In the genomic region with DNA sequence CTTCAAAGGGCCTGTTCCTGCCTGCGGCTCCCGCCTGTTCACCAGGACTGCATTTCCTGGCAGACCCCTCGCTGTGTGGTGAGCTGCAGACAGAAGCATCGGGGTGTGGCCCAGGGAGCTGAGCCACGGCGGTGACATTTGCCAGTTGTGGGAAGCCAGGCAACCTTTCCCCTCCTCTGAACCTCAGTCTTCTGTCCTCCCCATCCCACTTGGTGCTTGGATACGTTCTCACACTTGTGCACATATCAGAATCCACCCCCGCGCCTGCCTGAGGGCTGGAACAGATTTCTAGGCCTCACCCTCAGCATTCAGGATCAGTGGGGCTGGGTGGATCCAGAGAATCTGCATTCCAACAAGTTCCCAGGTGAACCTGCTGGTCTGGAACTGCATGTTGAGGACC, we compare ENCODE assay signal across 17 cellular contexts.
A peak's percentile ranks its signal among the peaks of the same experiment; 100 is the strongest.
DNase-seq lines count a peak whose midpoint lies in the region; ATAC-seq and TF ChIP-seq lines count a peak whose summit lies in the region.
"Had no signal": no experiment of that assay in that cellular context is flagged by ENCODE, and none has a peak within 500 bp of the region (broad histone marks: within the 10 kb centered on the region; RNA-seq: fewer than 3 reads in every experiment).

No MANE protein-coding gene starts in this region.

- in situ Hi-C loops in GM13976 (cut with MboI; ENCODE audit: low sequenced_read_pairs, unreplicated experiment) = no loop called here

- DNase-seq in AG08395 (ENCODE audit: low spot score) (peak; percentile 51), MG63 (peak; percentile 6), Right ventricle myocardium superior (peak; percentile 63), osteoblast (ENCODE audit: insufficient read length, low spot score, missing footprints) (peak; percentile 45), NK-92 (lab: John Stamatoyannopoulos, UW; ENCODE audit: unreplicated experiment) (no peak), ecto neural progenitor cell (ENCODE audit: low spot score) (no peak), GM13976 (ENCODE audit: low spot score) (no peak), NCI-H446 (lab: John Stamatoyannopoulos, UW) (no peak)
- DNase-seq: activated CD4-positive, alpha-beta memory T cell treated with anti-CD3 and anti-CD28 coated beads, Interleukin-2, amount 10 ng/mL, durations not matched to agents 7 days and 5 days; amniotic stem cell; erythroblast; hypothalamus; NCI-H2081 treated with DMSO at 0.1 percent for 48 hours; NCI-H526 treated with DMSO at 0.1 percent for 48 hours; Peyer's patch; stimulated activated naive CD4-positive, alpha-beta T cell had no signal

- H3K4me1 ChIP-seq in osteoblast (ENCODE audit: insufficient read depth, low read length) = peaks cover 7% of the 10 kb centered on the region
- H3K4me1 ChIP-seq: Peyer's patch had no signal

- H3K36me3 ChIP-seq in MG63 = no peaks in the 10 kb centered on the region
- no peaks in the 10 kb centered on the region for H3K36me3 ChIP-seq in osteoblast (ENCODE audit: insufficient read depth, low read length)

- ATAC-seq in Right ventricle myocardium superior (ENCODE audit: poor library complexity) = no peak

- H3K9me3 ChIP-seq in MG63 = no peaks in the 10 kb centered on the region
- no peaks in the 10 kb centered on the region for H3K9me3 ChIP-seq in osteoblast (ENCODE audit: low read depth, low read length)
- H3K9me3 ChIP-seq: Peyer's patch had no signal

- H4K20me1 ChIP-seq in osteoblast (ENCODE audit: insufficient read depth, low read length) = no peaks in the 10 kb centered on the region

- no peak overlapping the region for H3K4me3 ChIP-seq in MG63
- H3K4me3 ChIP-seq in osteoblast (ENCODE audit: insufficient read depth, low read length) = no peak overlapping the region
- H3K4me3 ChIP-seq: coronary artery, Peyer's patch had no signal

- H3K27me3 ChIP-seq in MG63 (no peaks in the 10 kb centered on the region), osteoblast (ENCODE audit: insufficient read depth, low read length) (no peaks in the 10 kb centered on the region)
- H3K27me3 ChIP-seq: Peyer's patch had no signal

- TF ChIP-seq CTCF in osteoblast (IDR thresholded peaks at IDR 0.05; ENCODE audit: extremely low read depth, low read depth, low read length) (no peak), GM13976 (IDR thresholded peaks at IDR 0.05; ENCODE audit: borderline replicate concordance, control extremely low read depth, extremely low read depth, insufficient read depth, missing control alignments) (no peak)

- intact Hi-C loops in Right ventricle myocardium superior (cut with DNase I) = no loop called here

- H2AFZ ChIP-seq in osteoblast (ENCODE audit: low read length) = no peak overlapping the region

- H3K79me2 ChIP-seq in osteoblast (ENCODE audit: insufficient read depth, low read length) = no peaks in the 10 kb centered on the region

- H3K27ac ChIP-seq in osteoblast (ENCODE audit: low read depth, low read length) = no peak overlapping the region
- H3K27ac ChIP-seq: Peyer's patch had no signal

- H3K4me2 ChIP-seq in osteoblast (ENCODE audit: insufficient read depth, low read length) = no peak overlapping the region

Comparison
In these comparisons a context has a peak if more than half of its experiments do, and no peak if none do; other contexts are left out.
1. DNase-seq: peak in AG08395 (single experiment), MG63 (single experiment), Right ventricle myocardium superior (single experiment) and osteoblast (single experiment); none in NK-92 (single experiment), ecto neural progenitor cell (single experiment), GM13976 (single experiment) and NCI-H446 (0 of 2).